ENCODE assay signal across 8 cellular contexts in the genomic region with DNA sequence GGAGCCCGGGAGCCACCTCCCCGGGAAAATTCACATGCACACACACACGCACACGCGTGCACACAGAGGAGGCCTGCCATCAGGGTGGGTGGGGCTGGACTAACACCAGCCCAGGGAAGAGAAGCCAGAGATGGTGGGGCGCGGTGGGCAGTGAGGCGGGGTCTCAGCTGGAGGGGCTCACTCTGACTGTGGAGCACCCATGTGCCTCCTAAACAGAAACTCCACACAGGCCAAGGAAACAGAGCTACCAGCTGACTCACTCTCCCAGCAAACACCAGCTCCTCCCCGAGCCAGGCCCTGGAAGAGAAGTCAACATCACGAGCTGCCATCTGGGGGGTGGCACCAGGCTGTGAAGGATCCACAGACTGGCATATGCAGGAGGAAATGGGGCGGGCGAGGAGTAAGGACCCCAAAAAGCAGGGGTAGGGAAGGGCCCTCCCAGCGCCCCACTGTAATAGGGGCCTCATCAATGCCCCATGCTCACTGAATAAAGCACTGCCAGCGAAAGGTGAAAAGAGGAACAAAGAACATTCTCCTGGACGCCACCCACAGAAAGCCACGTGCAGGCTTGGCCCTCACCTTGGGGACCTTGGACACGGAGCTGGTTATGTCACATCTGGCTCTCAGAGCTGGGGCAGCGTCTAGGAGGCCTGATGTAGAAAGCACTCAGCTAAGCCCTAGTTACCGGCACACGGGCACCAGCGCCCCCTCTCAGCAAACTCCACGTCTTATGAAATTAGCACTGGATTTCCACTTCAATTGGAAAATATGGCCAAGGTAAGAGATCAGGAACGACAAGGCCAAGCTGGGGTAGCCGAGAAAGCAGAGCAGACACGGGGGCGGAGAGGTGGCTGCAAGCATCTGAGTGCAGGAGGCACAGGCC.
DNase-seq lines count a peak whose midpoint lies in the region; ATAC-seq lines count a peak whose summit lies in the region.

No MANE protein-coding gene starts in this region.

- peaks cover 65% of the 10 kb centered on the region for H3K4me1 ChIP-seq in HUES6 (ENCODE audit: control insufficient read depth, insufficient read depth, low read length)

- ATAC-seq in HG03097 (IDR thresholded peaks at IDR 0.05; ENCODE audit: low FRiP score, unreplicated experiment) = no peak

- H3K27ac ChIP-seq in HUES6 (ENCODE audit: low read depth, low read length) = peak overlapping the region; percentile 86; the same call in 1 of the 2 replicates

- H3K36me3 ChIP-seq in HUES6 (ENCODE audit: control insufficient read depth, insufficient read depth, low read length) = no peaks in the 10 kb centered on the region

- DNase-seq in NCI-H2171 treated with DMSO at 0.1 percent for 48 hours (lab: John Stamatoyannopoulos, UW) (peak; percentile 20), NCI-H2171 (lab: John Stamatoyannopoulos, UW) (no peak), amygdala (lab: John Stamatoyannopoulos, UW) (peak in 52 of 56 donors; percentile 41 to 93 (median 76)), hepatic stellate cell (ENCODE audit: low spot score) (peak; percentile 93), retina (peak; percentile 69), NCI-H1092 treated with DMSO at 0.1 percent for 48 hours (lab: John Stamatoyannopoulos, UW) (no peak)

- no peaks in the 10 kb centered on the region for H3K9me3 ChIP-seq in HUES6 (ENCODE audit: control insufficient read depth, insufficient read depth, low read depth, low read length)

- H3K4me3 ChIP-seq in HUES6 (ENCODE audit: low read depth, low read length) = peak overlapping the region; percentile 49

- no peaks in the 10 kb centered on the region for H3K27me3 ChIP-seq in HUES6 (ENCODE audit: control insufficient read depth, insufficient read depth, low read length)

- peak overlapping the region; percentile 73 for H3K9ac ChIP-seq in HUES6 (ENCODE audit: low read length)

Comparison
In these comparisons a context has a peak if more than half of its experiments do, and no peak if none do; other contexts are left out.
1. DNase-seq: peak in NCI-H2171 treated with DMSO at 0.1 percent for 48 hours (single experiment), amygdala (52 of 56), hepatic stellate cell (single experiment) and retina (single experiment); none in NCI-H2171 (single experiment) and NCI-H1092 treated with DMSO at 0.1 percent for 48 hours (single experiment).